In genomic region chr10:119702482-119703041, GRCh38 we compare ENCODE assay signal across 22 cellular contexts. TPM values are rescaled to one million over a fixed set of nuclear protein-coding genes. Genes with fewer than 3 reads are reported as not detected.
A peak's percentile ranks its signal among the peaks of the same experiment; 100 is the strongest.
DNase-seq lines count a peak whose midpoint lies in the region; ATAC-seq, FAIRE-seq and TF ChIP-seq lines count a peak whose summit lies in the region.
"Had no signal": no experiment of that assay in that cellular context is flagged by ENCODE, and none has a peak within 500 bp of the region (broad histone marks: within the 10 kb centered on the region; RNA-seq: fewer than 3 reads in every experiment).

No MANE protein-coding gene starts in this region.

- H3K9me3 Mint-ChIP-seq in activated T-cell treated with anti-CD3 and anti-CD28 coated beads, Interleukin-2, amount 50 U/mL, for 24 hours: peaks cover 25% of the 10 kb centered on the region
- H3K9me3 Mint-ChIP-seq in activated T-helper 1 cell treated with anti-CD3 and anti-CD28 coated beads, Interleukin-12 subunit alpha, Interleukin-12 subunit beta, Interleukin-2, Interleukin-4 antibody, amounts not matched to agents 30 ng/mL and 10 ng/mL and 1 ng/mL, durations not matched to agents 14 hours and 24 hours and 36 hours: peaks cover 44% of the 10 kb centered on the region
- peaks cover 12% of the 10 kb centered on the region for H3K9me3 Mint-ChIP-seq in stimulated activated memory B cell treated with anti-CD40 and anti-IgM and Interleukin-4, amounts not matched to agents 10 μg/mL and 1 μg/mL and 100 μg/mL, for 72 hours
- peaks cover 22% of the 10 kb centered on the region for H3K9me3 Mint-ChIP-seq in nephron progenitor cell

- H3K27ac ChIP-seq in right atrium auricular region: no peak overlapping the region
- H3K27ac ChIP-seq: brain microvascular endothelial cell, C4-2B, heart left ventricle, skin epidermis, testis, uterus had no signal

- TF ChIP-seq POLR2A in GM12891 (IDR thresholded peaks at IDR 0.05; ENCODE audit: low read depth, low read length): no peak

- intact Hi-C loops in activated T-helper 1 cell treated with anti-CD3 and anti-CD28 coated beads, Interleukin-12 subunit alpha, Interleukin-12 subunit beta, Interleukin-2, Interleukin-4 antibody, amounts not matched to agents 30 ng/mL and 10 ng/mL and 1 ng/mL, durations not matched to agents 14 hours and 24 hours and 36 hours (cut with micrococcal nuclease): loop anchor here (1.0 to 10.0 kb wide), 5 partner anchors 23 to 498 kb away; partner anchors contain the start of genes GRK5 and TIAL1

- no peaks in the 10 kb centered on the region for H3K27me3 Mint-ChIP-seq in activated T-cell treated with anti-CD3 and anti-CD28 coated beads, Interleukin-2, amount 50 U/mL, for 24 hours
- peaks cover 2% of the 10 kb centered on the region for H3K27me3 Mint-ChIP-seq in activated T-helper 1 cell treated with anti-CD3 and anti-CD28 coated beads, Interleukin-12 subunit alpha, Interleukin-12 subunit beta, Interleukin-2, Interleukin-4 antibody, amounts not matched to agents 30 ng/mL and 10 ng/mL and 1 ng/mL, durations not matched to agents 14 hours and 24 hours and 36 hours (ENCODE audit: insufficient read depth)
- H3K27me3 Mint-ChIP-seq in stimulated activated memory B cell treated with anti-CD40 and anti-IgM and Interleukin-4, amounts not matched to agents 10 μg/mL and 1 μg/mL and 100 μg/mL, for 72 hours: no peaks in the 10 kb centered on the region
- peaks cover 22% of the 10 kb centered on the region for H3K27me3 Mint-ChIP-seq in nephron progenitor cell (ENCODE audit: low read depth, poor library complexity)

- FAIRE-seq in GM12891 (lab: Jason Lieb, UNC): peak; percentile 16

- H3K4me3 ChIP-seq in right atrium auricular region: no peak overlapping the region
- H3K4me3 ChIP-seq: heart left ventricle, skin epidermis, testis, uterus had no signal

- H3K4me3 Mint-ChIP-seq in activated T-cell treated with anti-CD3 and anti-CD28 coated beads, Interleukin-2, amount 50 U/mL, for 24 hours: no peak overlapping the region
- peak overlapping the region; percentile 37 for H3K4me3 Mint-ChIP-seq in activated T-helper 1 cell treated with anti-CD3 and anti-CD28 coated beads, Interleukin-12 subunit alpha, Interleukin-12 subunit beta, Interleukin-2, Interleukin-4 antibody, amounts not matched to agents 30 ng/mL and 10 ng/mL and 1 ng/mL, durations not matched to agents 14 hours and 24 hours and 36 hours
- peak overlapping the region; percentile 10 for H3K4me3 Mint-ChIP-seq in stimulated activated memory B cell treated with anti-CD40 and anti-IgM and Interleukin-4, amounts not matched to agents 10 μg/mL and 1 μg/mL and 100 μg/mL, for 72 hours
- no peak overlapping the region for H3K4me3 Mint-ChIP-seq in nephron progenitor cell
- H3K4me3 Mint-ChIP-seq: HFFc6 had no signal

- H3K27me3 ChIP-seq in right atrium auricular region: no peaks in the 10 kb centered on the region
- H3K27me3 ChIP-seq: brain microvascular endothelial cell, testis, uterus had no signal

- peaks cover 64% of the 10 kb centered on the region for H3K4me1 Mint-ChIP-seq in activated T-cell treated with anti-CD3 and anti-CD28 coated beads, Interleukin-2, amount 50 U/mL, for 24 hours (ENCODE audit: low read depth)
- peaks cover 62% of the 10 kb centered on the region for H3K4me1 Mint-ChIP-seq in activated T-helper 1 cell treated with anti-CD3 and anti-CD28 coated beads, Interleukin-12 subunit alpha, Interleukin-12 subunit beta, Interleukin-2, Interleukin-4 antibody, amounts not matched to agents 30 ng/mL and 10 ng/mL and 1 ng/mL, durations not matched to agents 14 hours and 24 hours and 36 hours (ENCODE audit: low read depth)
- H3K4me1 Mint-ChIP-seq in stimulated activated memory B cell treated with anti-CD40 and anti-IgM and Interleukin-4, amounts not matched to agents 10 μg/mL and 1 μg/mL and 100 μg/mL, for 72 hours: peaks cover 90% of the 10 kb centered on the region
- no peaks in the 10 kb centered on the region for H3K4me1 Mint-ChIP-seq in nephron progenitor cell

- ATAC-seq in stimulated activated memory B cell treated with anti-CD40 and anti-IgM and Interleukin-4, amounts not matched to agents 10 μg/mL and 1 μg/mL and 100 μg/mL, for 72 hours: no peak
- ATAC-seq in GM21717 (IDR thresholded peaks at IDR 0.05; ENCODE audit: unreplicated experiment): no peak
- ATAC-seq: heart left ventricle had no signal

- H3K4me1 ChIP-seq in right atrium auricular region: no peaks in the 10 kb centered on the region
- H3K4me1 ChIP-seq: testis, uterus had no signal

- peak overlapping the region; percentile 89 for H3K27ac Mint-ChIP-seq in activated T-cell treated with anti-CD3 and anti-CD28 coated beads, Interleukin-2, amount 50 U/mL, for 24 hours
- H3K27ac Mint-ChIP-seq in activated T-helper 1 cell treated with anti-CD3 and anti-CD28 coated beads, Interleukin-12 subunit alpha, Interleukin-12 subunit beta, Interleukin-2, Interleukin-4 antibody, amounts not matched to agents 30 ng/mL and 10 ng/mL and 1 ng/mL, durations not matched to agents 14 hours and 24 hours and 36 hours: peak overlapping the region; percentile 97
- peak overlapping the region; percentile 100 for H3K27ac Mint-ChIP-seq in stimulated activated memory B cell treated with anti-CD40 and anti-IgM and Interleukin-4, amounts not matched to agents 10 μg/mL and 1 μg/mL and 100 μg/mL, for 72 hours
- H3K27ac Mint-ChIP-seq in nephron progenitor cell: no peak overlapping the region
- H3K27ac Mint-ChIP-seq: HFFc6 had no signal

- no peaks in the 10 kb centered on the region for H3K36me3 ChIP-seq in right atrium auricular region
- H3K36me3 ChIP-seq: brain microvascular endothelial cell, heart left ventricle, uterus had no signal

- no peak for TF ChIP-seq CTCF in nephron progenitor cell (IDR thresholded peaks at IDR 0.05)
- no peak for TF ChIP-seq CTCF in right atrium auricular region (IDR thresholded peaks at IDR 0.05)

- DNase-seq in activated T-cell treated with anti-CD3 and anti-CD28 coated beads, Interleukin-2, amount 50 U/mL, for 24 hours: no peak
- DNase-seq in activated T-cell treated with anti-CD3 and anti-CD28 coated beads for 4 hours (no peak), GM12891 (ENCODE audit: insufficient read length, low spot score) (no peak), nephron progenitor cell (no peak), right atrium auricular region (ENCODE audit: low spot score) (no peak)
- DNase-seq in activated T-helper 1 cell treated with anti-CD3 and anti-CD28 coated beads, Interleukin-12 subunit alpha, Interleukin-12 subunit beta, Interleukin-2, Interleukin-4 antibody, amounts not matched to agents 30 ng/mL and 10 ng/mL and 1 ng/mL, durations not matched to agents 14 hours and 24 hours and 36 hours (ENCODE audit: low spot score): no peak
- DNase-seq: ACHN; activated CD4-positive, alpha-beta T cell treated with anti-CD3 and anti-CD28 coated beads, Interleukin-2, amount 50 U/mL, for 4 hours; heart left ventricle; NCI-H1105 treated with DMSO at 0.1 percent for 48 hours; NCI-H2029 treated with DMSO at 0.1 percent for 48 hours; NCI-H226; NCI-H748 treated with DMSO at 0.1 percent for 48 hours; SK-N-SH; testis; uterus had no signal

- H3K36me3 Mint-ChIP-seq in activated T-cell treated with anti-CD3 and anti-CD28 coated beads, Interleukin-2, amount 50 U/mL, for 24 hours (ENCODE audit: low read depth): peaks cover 37% of the 10 kb centered on the region
- H3K36me3 Mint-ChIP-seq in activated T-helper 1 cell treated with anti-CD3 and anti-CD28 coated beads, Interleukin-12 subunit alpha, Interleukin-12 subunit beta, Interleukin-2, Interleukin-4 antibody, amounts not matched to agents 30 ng/mL and 10 ng/mL and 1 ng/mL, durations not matched to agents 14 hours and 24 hours and 36 hours (ENCODE audit: low read depth): peaks cover 29% of the 10 kb centered on the region
- H3K36me3 Mint-ChIP-seq in stimulated activated memory B cell treated with anti-CD40 and anti-IgM and Interleukin-4, amounts not matched to agents 10 μg/mL and 1 μg/mL and 100 μg/mL, for 72 hours: peaks cover 36% of the 10 kb centered on the region
- peaks cover 18% of the 10 kb centered on the region for H3K36me3 Mint-ChIP-seq in nephron progenitor cell (ENCODE audit: low read depth)

- no peaks in the 10 kb centered on the region for H3K9me3 ChIP-seq in right atrium auricular region
- H3K9me3 ChIP-seq: SK-N-SH, testis, uterus had no signal

TF ChIP-seq in GM12891, 5 proteins besides CTCF, POLR2A, EP300 and RAD21:
- TF ChIP-seq TAF1 (IDR thresholded peaks at IDR 0.05; ENCODE audit: low read depth, low read length) (peak; percentile 16; the same call in 1 of the 2 replicates), SPI1 (IDR thresholded peaks at IDR 0.05; ENCODE audit: low read depth, low read length) (peak; percentile 14; the same call in 1 of the 2 replicates), POU2F2 (IDR thresholded peaks at IDR 0.05; ENCODE audit: low read depth, low read length) (no peak)

RNA-seq across cellular contexts. Expression of gene INPP5F, which starts 23.3 kb away (rescaled TPM):
- 8.2 TPM for polyA plus RNA-seq in GM12891 (2012; ENCODE audit: low read depth, missing spikeins)
- 17.7 and 19.4 TPM in 2 replicates for total RNA-seq in activated T-helper 1 cell treated with anti-CD3 and anti-CD28 coated beads, Interleukin-12 subunit alpha, Interleukin-12 subunit beta, Interleukin-2, Interleukin-4 antibody, amounts not matched to agents 30 ng/mL and 10 ng/mL and 1 ng/mL, durations not matched to agents 14 hours and 24 hours and 36 hours
- total RNA-seq in right atrium auricular region: 1 to 10 TPM; 3.9 to 6.2 TPM

RNA-seq across cellular contexts. Expression of gene BAG3, which starts 51.4 kb away (rescaled TPM):
- polyA plus RNA-seq in GM12891 (2012; ENCODE audit: low read depth, missing spikeins): 3.5 TPM
- total RNA-seq in activated T-helper 1 cell treated with anti-CD3 and anti-CD28 coated beads, Interleukin-12 subunit alpha, Interleukin-12 subunit beta, Interleukin-2, Interleukin-4 antibody, amounts not matched to agents 30 ng/mL and 10 ng/mL and 1 ng/mL, durations not matched to agents 14 hours and 24 hours and 36 hours: 30.4 and 30.5 TPM in 2 replicates
- total RNA-seq in right atrium auricular region: 100 to 1,000 TPM; 126 to 152 TPM

Comparison
In these comparisons a context has a peak if more than half of its experiments do, and no peak if none do; other contexts are left out.
1. H3K4me3 Mint-ChIP-seq: peak in activated T-helper 1 cell treated with anti-CD3 and anti-CD28 coated beads, Interleukin-12 subunit alpha, Interleukin-12 subunit beta, Interleukin-2, Interleukin-4 antibody, amounts not matched to agents 30 ng/mL and 10 ng/mL and 1 ng/mL, durations not matched to agents 14 hours and 24 hours and 36 hours (single experiment) and stimulated activated memory B cell treated with anti-CD40 and anti-IgM and Interleukin-4, amounts not matched to agents 10 μg/mL and 1 μg/mL and 100 μg/mL, for 72 hours (single experiment); none in activated T-cell treated with anti-CD3 and anti-CD28 coated beads, Interleukin-2, amount 50 U/mL, for 24 hours (single experiment) and nephron progenitor cell (single experiment).